ENCODE assay signal across 13 cellular contexts in genomic region chr14:50778757-50779483, GRCh38. TPM values are rescaled to one million over a fixed set of nuclear protein-coding genes. Genes with fewer than 3 reads are reported as not detected.
DNase-seq lines count a peak whose midpoint lies in the region; ATAC-seq and TF ChIP-seq lines count a peak whose summit lies in the region.
"Had no signal": no experiment of that assay in that cellular context is flagged by ENCODE, and none has a peak within 500 bp of the region (broad histone marks: within the 10 kb centered on the region; RNA-seq: fewer than 3 reads in every experiment).

No MANE protein-coding gene starts in this region.

- POLR2A ChIA-PET in CD4-positive, alpha-beta memory T cell (lab: Charles Lee; ENCODE audit: partially characterized antibody) = interaction anchor here (0.8 to 4.2 kb wide), 4 partner anchors 52 to 247 kb away, joined by 3 to 30 read pairs (median 8); partner anchors contain the start of genes MAP4K5 and NIN

- ATAC-seq in activated naive CD8-positive, alpha-beta T cell treated with anti-CD3 and anti-CD28 coated beads, Interleukin-2, amount 50 U/mL, for 24 hours = no peak
- peak; percentile 35 for ATAC-seq in mucosa of descending colon

- H3K4me1 ChIP-seq in CD4-positive, alpha-beta memory T cell (ENCODE audit: insufficient read depth, low read length) = peaks cover 47% of the 10 kb centered on the region
- no peaks in the 10 kb centered on the region for H3K4me1 ChIP-seq in mucosa of descending colon (ENCODE audit: low read depth)

- H3K4me1 Mint-ChIP-seq in CD4-positive, alpha-beta memory T cell = peaks cover 34 to 73% (median 45%) of the 10 kb centered on the region in 4 donors
- H3K4me1 Mint-ChIP-seq in HFFc6 (ENCODE audit: low read depth) = peaks cover 44% of the 10 kb centered on the region
- peaks cover 36% of the 10 kb centered on the region for H3K4me1 Mint-ChIP-seq in activated naive CD8-positive, alpha-beta T cell treated with anti-CD3 and anti-CD28 coated beads, Interleukin-2, amount 50 U/mL, for 24 hours

- H3K36me3 ChIP-seq in CD4-positive, alpha-beta memory T cell (ENCODE audit: insufficient read depth, low read length) = peaks cover 10% of the 10 kb centered on the region
- no peaks in the 10 kb centered on the region for H3K36me3 ChIP-seq in mucosa of descending colon (ENCODE audit: low read depth)
- H3K36me3 ChIP-seq: ovary had no signal

- no peak for DNase-seq in CD4-positive, alpha-beta memory T cell
- DNase-seq in HFFc6 = peak; percentile 53
- DNase-seq in activated naive CD8-positive, alpha-beta T cell treated with anti-CD3 and anti-CD28 coated beads, Interleukin-2, amount 50 U/mL, for 24 hours = no peak
- no peak for DNase-seq in mucosa of descending colon
- DNase-seq in nucleus accumbens (lab: John Stamatoyannopoulos, UW) = no peak
- no peak for DNase-seq in NCI-H1048 (lab: John Stamatoyannopoulos, UW)
- no peak for DNase-seq in GM10266 (ENCODE audit: extremely low spot score)
- DNase-seq in T-helper 9 cell = no peak
- DNase-seq: activated effector memory CD4-positive, alpha-beta T cell treated with anti-CD3 and anti-CD28 coated beads, Interleukin-2, amount 50 U/mL, for 16 hours; NCI-H2107; ovary had no signal

- H3K27ac Mint-ChIP-seq in CD4-positive, alpha-beta memory T cell = peak overlapping the region; percentile 6 to 93 (median 82)
- H3K27ac Mint-ChIP-seq in HFFc6 = peak overlapping the region; percentile 20
- peak overlapping the region; percentile 5 for H3K27ac Mint-ChIP-seq in activated naive CD8-positive, alpha-beta T cell treated with anti-CD3 and anti-CD28 coated beads, Interleukin-2, amount 50 U/mL, for 24 hours

- no peaks in the 10 kb centered on the region for H3K27me3 ChIP-seq in CD4-positive, alpha-beta memory T cell (ENCODE audit: insufficient read depth, low read length)
- H3K27me3 ChIP-seq: ovary had no signal

- no peaks in the 10 kb centered on the region for H3K27me3 Mint-ChIP-seq in CD4-positive, alpha-beta memory T cell
- no peaks in the 10 kb centered on the region; the same call in 1 of the 2 replicates for H3K27me3 Mint-ChIP-seq in HFFc6 (ENCODE audit: insufficient read depth)
- H3K27me3 Mint-ChIP-seq in activated naive CD8-positive, alpha-beta T cell treated with anti-CD3 and anti-CD28 coated beads, Interleukin-2, amount 50 U/mL, for 24 hours = no peaks in the 10 kb centered on the region

- peaks cover 0 to 2% (median 0%) of the 10 kb centered on the region in 8 donors for H3K9me3 Mint-ChIP-seq in CD4-positive, alpha-beta memory T cell
- no peaks in the 10 kb centered on the region for H3K9me3 Mint-ChIP-seq in HFFc6
- H3K9me3 Mint-ChIP-seq in activated naive CD8-positive, alpha-beta T cell treated with anti-CD3 and anti-CD28 coated beads, Interleukin-2, amount 50 U/mL, for 24 hours = no peaks in the 10 kb centered on the region

- CTCF ChIA-PET in CD4-positive, alpha-beta memory T cell (lab: Charles Lee; ENCODE audit: partially characterized antibody) = interaction anchor here (0.9 to 8.8 kb wide), 19 partner anchors 10 to 239 kb away, joined by 3 to 225 read pairs (median 11); partner anchors contain the start of gene NIN

- H3K36me3 Mint-ChIP-seq in CD4-positive, alpha-beta memory T cell = peaks cover 27 to 40% of the 10 kb centered on the region in 2 donors
- H3K36me3 Mint-ChIP-seq in HFFc6 (ENCODE audit: low read depth) = peaks cover 15% of the 10 kb centered on the region
- peaks cover 22% of the 10 kb centered on the region for H3K36me3 Mint-ChIP-seq in activated naive CD8-positive, alpha-beta T cell treated with anti-CD3 and anti-CD28 coated beads, Interleukin-2, amount 50 U/mL, for 24 hours (ENCODE audit: low read depth)

- intact Hi-C loops in CD4-positive, alpha-beta memory T cell (cut with micrococcal nuclease) = loop anchor here (1.0 kb wide), 4 partner anchors 81 to 458 kb away; no protein-coding TSS in a partner anchor
- intact Hi-C loops in mucosa of descending colon (cut with DNase I, micrococcal nuclease) = loop anchor here in 1 of 2 donors (10.0 kb wide), 1 partner anchor 174 kb away; no protein-coding TSS in a partner anchor

- no peak overlapping the region for H3K4me3 ChIP-seq in CD4-positive, alpha-beta memory T cell (ENCODE audit: low read length in 2 of 2)
- no peak overlapping the region for H3K4me3 ChIP-seq in mucosa of descending colon
- H3K4me3 ChIP-seq: GM12878, ovary had no signal

- H3K9me3 ChIP-seq in CD4-positive, alpha-beta memory T cell (ENCODE audit: control insufficient read depth in 1 of 2, low read length in 2 of 2) = no peaks in the 10 kb centered on the region
- no peaks in the 10 kb centered on the region for H3K9me3 ChIP-seq in mucosa of descending colon
- H3K9me3 ChIP-seq: ovary had no signal

- H3K27ac ChIP-seq in CD4-positive, alpha-beta memory T cell (ENCODE audit: low read depth, low read length) = no peak overlapping the region
- H3K27ac ChIP-seq: KMS-11, ovary had no signal

- no peak for TF ChIP-seq CTCF in HFFc6 (IDR thresholded peaks at IDR 0.05)
- no peak for TF ChIP-seq CTCF in mucosa of descending colon (IDR thresholded peaks at IDR 0.05)
- TF ChIP-seq CTCF in GM10266 (IDR thresholded peaks at IDR 0.05; ENCODE audit: control insufficient read depth, insufficient read depth, low read depth, missing control alignments) = no peak

- peak overlapping the region in 4 of 8 donors; percentile 7 to 77 (median 46) for H3K4me3 Mint-ChIP-seq in CD4-positive, alpha-beta memory T cell
- no peak overlapping the region for H3K4me3 Mint-ChIP-seq in HFFc6
- H3K4me3 Mint-ChIP-seq in activated naive CD8-positive, alpha-beta T cell treated with anti-CD3 and anti-CD28 coated beads, Interleukin-2, amount 50 U/mL, for 24 hours = no peak overlapping the region

RNA-seq across cellular contexts. Expression of gene NIN, which starts 52.0 kb away (rescaled TPM):
- 100 to 1,000 TPM in 1 of 2 experiments, 10 to 100 TPM in 1; 99.7 to 102 TPM for total RNA-seq in CD4-positive, alpha-beta memory T cell
- polyA plus RNA-seq in CD4-positive, alpha-beta memory T cell = 10 to 100 TPM in 1 of 2 donors, 1 to 10 TPM in 1; 8.5 to 50.1 TPM
- total RNA-seq in HFFc6 (2021; fragmentation: NEBNext Ultra II Directional; extraction: Animal tissue kit (Norgen Biotek cat#: 25700)) = 10 to 100 TPM; 43.7 to 66.3 (median 57.4) TPM
- total RNA-seq in mucosa of descending colon = 10 to 100 TPM; 20.5 to 36.3 (median 27.9) TPM

Comparison
In these comparisons a context has a peak if more than half of its experiments do, and no peak if none do; other contexts are left out.
1. H3K27ac Mint-ChIP-seq: peak in every context shown above with its lines; median percentile 82 in CD4-positive, alpha-beta memory T cell; 20 in HFFc6; 5 in activated naive CD8-positive, alpha-beta T cell treated with anti-CD3 and anti-CD28 coated beads, Interleukin-2, amount 50 U/mL, for 24 hours.